In genomic region chr18:47399475-47399874, GRCh38 we compare ENCODE assay signal across 33 cellular contexts.
"Had no signal": no experiment of that assay in that cellular context is flagged by ENCODE, and none has a peak within 500 bp of the region (broad histone marks: within the 10 kb centered on the region; RNA-seq: fewer than 3 reads in every experiment).

No MANE protein-coding gene starts in this region.

- H3K27ac ChIP-seq: adrenal gland, ascending aorta, body of pancreas, brain microvascular endothelial cell, breast epithelium, cardiac muscle cell had no signal

- DNase-seq: activated effector memory CD4-positive, alpha-beta T cell treated with anti-CD3 and anti-CD28 coated beads, Interleukin-2, amount 50 U/mL, for 16 hours; activated effector memory CD4-positive, alpha-beta T cell treated with Interleukin-2 at 50 U/mL for 16 hours; activated gamma-delta T cell; activated gamma-delta T cell treated with Interleukin-2 at 50 U/mL for 16 hours; activated naive CD4-positive, alpha-beta T cell; activated naive CD4-positive, alpha-beta T cell treated with anti-CD3 and anti-CD28 coated beads for 36 hours; activated naive CD4-positive, alpha-beta T cell treated with anti-CD3 and anti-CD28 coated beads, Interleukin-2, amount 10 ng/mL, durations not matched to agents 7 days and 5 days; activated naive CD4-positive, alpha-beta T cell treated with anti-CD3 and anti-CD28 coated beads, Interleukin-2, amount 50 U/mL, for 16 hours; activated naive CD4-positive, alpha-beta T cell treated with Interleukin-2 at 50 U/mL for 16 hours; activated naive CD8-positive, alpha-beta T cell treated with anti-CD3 and anti-CD28 coated beads for 36 hours; activated naive CD8-positive, alpha-beta T cell treated with anti-CD3 and anti-CD28 coated beads, Interleukin-2, amount 10 ng/mL, durations not matched to agents 7 days and 5 days; activated naive CD8-positive, alpha-beta T cell treated with anti-CD3 and anti-CD28 coated beads, Interleukin-2, amount 50 U/mL, for 24 hours; activated T-cell treated with anti-CD3 and anti-CD28 coated beads, Interleukin-2, amount 50 U/mL, for 1 hour; activated T-cell treated with anti-CD3 and anti-CD28 coated beads, Interleukin-2, amount 50 U/mL, for 24 hours; activated T-cell treated with anti-CD3 and anti-CD28 coated beads, Interleukin-2, amount 50 U/mL, for 4 hours; activated T-cell treated with anti-CD3 and anti-CD28 coated beads, Interleukin-2, amount 50 U/mL, for 48 hours; activated T-cell treated with anti-CD3 and anti-CD28 coated beads, Interleukin-2, amount 50 U/mL, for 72 hours; adrenal gland; amniotic stem cell; amygdala; anterior cingulate cortex; aorta; body of pancreas; brain microvascular endothelial cell; caudate nucleus; central memory CD4-positive, alpha-beta T cell; cerebellar nuclear complex had no signal

- H3K9me3 ChIP-seq: adrenal gland, ascending aorta, body of pancreas had no signal

- H3K4me3 ChIP-seq: adrenal gland, ascending aorta, body of pancreas, breast epithelium, cardiac muscle cell had no signal

- H3K27me3 ChIP-seq: adrenal gland, ascending aorta, body of pancreas, brain microvascular endothelial cell, breast epithelium had no signal

- H3K36me3 ChIP-seq: adrenal gland, ascending aorta, brain microvascular endothelial cell, breast epithelium, cardiac muscle cell had no signal

- FAIRE-seq: astrocyte had no signal

- ATAC-seq: activated naive CD4-positive, alpha-beta T cell treated with anti-CD3 and anti-CD28 coated beads, Interleukin-2, amount 50 U/mL, for 72 hours; activated naive CD8-positive, alpha-beta T cell treated with anti-CD3 and anti-CD28 coated beads, Interleukin-2, amount 50 U/mL, for 24 hours; activated T-cell treated with anti-CD3 and anti-CD28 coated beads, Interleukin-2, amount 50 U/mL, for 4 hours; activated T-cell treated with anti-CD3 and anti-CD28 coated beads, Interleukin-2, amount 50 U/mL, for 72 hours; activated T-helper 17 cell treated with anti-CD3 and anti-CD28 coated beads, Interleukin-2, amount 50 U/mL, for 72 hours; body of pancreas had no signal

- H3K4me1 ChIP-seq: adrenal gland, ascending aorta, body of pancreas, breast epithelium had no signal
